Comparison of ENCODE assay signal across 13 cellular contexts in genomic region chr1:242187816-242188215, GRCh38.
DNase-seq lines count a peak whose midpoint lies in the region; ATAC-seq, FAIRE-seq and TF ChIP-seq lines count a peak whose summit lies in the region.
"Had no signal": no experiment of that assay in that cellular context is flagged by ENCODE, and none has a peak within 500 bp of the region (broad histone marks: within the 10 kb centered on the region; RNA-seq: fewer than 3 reads in every experiment).

No MANE protein-coding gene starts in this region.

- no peaks in the 10 kb centered on the region for H3K36me3 ChIP-seq in effector memory CD4-positive, alpha-beta T cell (ENCODE audit: control insufficient read depth, insufficient read depth, low read length)
- H3K36me3 ChIP-seq in pancreas (no peaks in the 10 kb centered on the region), mucosa of descending colon (ENCODE audit: low read depth) (no peaks in the 10 kb centered on the region)
- H3K36me3 ChIP-seq: heart left ventricle had no signal

- H3K36me3 Mint-ChIP-seq in stimulated activated memory B cell treated with anti-CD40 and anti-IgM and Interleukin-4, amounts not matched to agents 10 μg/mL and 1 μg/mL and 100 μg/mL, for 72 hours = no peaks in the 10 kb centered on the region

- H3K9me3 Mint-ChIP-seq in stimulated activated memory B cell treated with anti-CD40 and anti-IgM and Interleukin-4, amounts not matched to agents 10 μg/mL and 1 μg/mL and 100 μg/mL, for 72 hours = no peaks in the 10 kb centered on the region
- H3K9me3 Mint-ChIP-seq: activated CD4-positive, alpha-beta T cell treated with anti-CD3 and anti-CD28 coated beads, Interleukin-2, amount 10 ng/mL, durations not matched to agents 7 days and 5 days; stimulated activated naive CD8-positive, alpha-beta T cell treated with anti-CD3 and anti-CD28 coated beads, Interleukin-15, amount 100 ng/mL, for 72 hours had no signal

- H3K4me1 Mint-ChIP-seq in stimulated activated memory B cell treated with anti-CD40 and anti-IgM and Interleukin-4, amounts not matched to agents 10 μg/mL and 1 μg/mL and 100 μg/mL, for 72 hours = no peaks in the 10 kb centered on the region
- H3K4me1 Mint-ChIP-seq: activated CD4-positive, alpha-beta T cell treated with anti-CD3 and anti-CD28 coated beads, Interleukin-2, amount 10 ng/mL, durations not matched to agents 7 days and 5 days; stimulated activated naive CD8-positive, alpha-beta T cell treated with anti-CD3 and anti-CD28 coated beads, Interleukin-15, amount 100 ng/mL, for 72 hours had no signal

- H3K27me3 ChIP-seq in effector memory CD4-positive, alpha-beta T cell (replicated peaks; ENCODE audit: control insufficient read depth, insufficient read depth, low read length, poor library complexity, severe bottlenecking) = no peaks in the 10 kb centered on the region
- no peaks in the 10 kb centered on the region for H3K27me3 ChIP-seq in pancreas

- no peak overlapping the region for H3K27ac Mint-ChIP-seq in stimulated activated memory B cell treated with anti-CD40 and anti-IgM and Interleukin-4, amounts not matched to agents 10 μg/mL and 1 μg/mL and 100 μg/mL, for 72 hours
- H3K27ac Mint-ChIP-seq: activated CD4-positive, alpha-beta T cell treated with anti-CD3 and anti-CD28 coated beads, Interleukin-2, amount 10 ng/mL, durations not matched to agents 7 days and 5 days; stimulated activated naive CD8-positive, alpha-beta T cell treated with anti-CD3 and anti-CD28 coated beads, Interleukin-15, amount 100 ng/mL, for 72 hours had no signal

- FAIRE-seq in pancreas (lab: Jason Lieb, UNC) = no peak
- FAIRE-seq: endometrium had no signal

- ATAC-seq in GM18873 (IDR thresholded peaks at IDR 0.05; ENCODE audit: low FRiP score, unreplicated experiment) (peak; percentile 90), GM21528 (IDR thresholded peaks at IDR 0.05; ENCODE audit: low FRiP score, unreplicated experiment) (peak; percentile 80), HG03097 (IDR thresholded peaks at IDR 0.05; ENCODE audit: low FRiP score, unreplicated experiment) (peak; percentile 75), pancreas (no peak), mucosa of descending colon (no peak)
- ATAC-seq in stimulated activated memory B cell treated with anti-CD40 and anti-IgM and Interleukin-4, amounts not matched to agents 10 μg/mL and 1 μg/mL and 100 μg/mL, for 72 hours = no peak
- ATAC-seq: heart left ventricle; stimulated activated naive CD8-positive, alpha-beta T cell treated with anti-CD3 and anti-CD28 coated beads, Interleukin-15, amount 100 ng/mL, for 72 hours had no signal

- TF ChIP-seq POLR2A in NB4 (IDR thresholded peaks at IDR 0.05; ENCODE audit: extremely low read depth, insufficient read length) = no peak

- intact Hi-C loops in pancreas (cut with DNase I) = no loop called here
- intact Hi-C loops in mucosa of descending colon (cut with DNase I, micrococcal nuclease) = no loop called here

- WGBS in pancreas, 2 donors = 65 to 68% methylated on average over 5 of the region's 5 CpGs

- H3K27me3 Mint-ChIP-seq in stimulated activated memory B cell treated with anti-CD40 and anti-IgM and Interleukin-4, amounts not matched to agents 10 μg/mL and 1 μg/mL and 100 μg/mL, for 72 hours = peaks cover 6% of the 10 kb centered on the region
- H3K27me3 Mint-ChIP-seq: activated CD4-positive, alpha-beta T cell treated with anti-CD3 and anti-CD28 coated beads, Interleukin-2, amount 10 ng/mL, durations not matched to agents 7 days and 5 days; stimulated activated naive CD8-positive, alpha-beta T cell treated with anti-CD3 and anti-CD28 coated beads, Interleukin-15, amount 100 ng/mL, for 72 hours had no signal

- no peaks in the 10 kb centered on the region for H3K4me1 ChIP-seq in effector memory CD4-positive, alpha-beta T cell (ENCODE audit: control insufficient read depth, insufficient read depth, low read length, poor library complexity, severe bottlenecking)
- no peaks in the 10 kb centered on the region for H3K4me1 ChIP-seq in pancreas
- H3K4me1 ChIP-seq in mucosa of descending colon (ENCODE audit: low read depth) = no peaks in the 10 kb centered on the region
- H3K4me1 ChIP-seq: heart left ventricle had no signal

- no peak overlapping the region for H3K4me3 Mint-ChIP-seq in stimulated activated memory B cell treated with anti-CD40 and anti-IgM and Interleukin-4, amounts not matched to agents 10 μg/mL and 1 μg/mL and 100 μg/mL, for 72 hours
- H3K4me3 Mint-ChIP-seq: activated CD4-positive, alpha-beta T cell treated with anti-CD3 and anti-CD28 coated beads, Interleukin-2, amount 10 ng/mL, durations not matched to agents 7 days and 5 days; stimulated activated naive CD8-positive, alpha-beta T cell treated with anti-CD3 and anti-CD28 coated beads, Interleukin-15, amount 100 ng/mL, for 72 hours had no signal

- H3K4me3 ChIP-seq in NB4 (ENCODE audit: low read depth, low read length) (peak overlapping the region; percentile 41), pancreas (no peak overlapping the region), mucosa of descending colon (no peak overlapping the region)
- H3K4me3 ChIP-seq in effector memory CD4-positive, alpha-beta T cell (ENCODE audit: insufficient read depth, low read depth, low read length, poor library complexity, severe bottlenecking) = no peak overlapping the region
- H3K4me3 ChIP-seq: heart left ventricle had no signal

- H3K27ac ChIP-seq in effector memory CD4-positive, alpha-beta T cell (ENCODE audit: insufficient read depth, low read length, poor library complexity, severe bottlenecking) = no peak overlapping the region
- no peak overlapping the region for H3K27ac ChIP-seq in pancreas
- H3K27ac ChIP-seq: heart left ventricle had no signal

- TF ChIP-seq CTCF in NB4 (IDR thresholded peaks at IDR 0.05; ENCODE audit: low read depth, low read length) = no peak
- no peak for TF ChIP-seq CTCF in pancreas (IDR thresholded peaks at IDR 0.05)
- no peak for TF ChIP-seq CTCF in mucosa of descending colon (IDR thresholded peaks at IDR 0.05)

- H3K9me3 ChIP-seq in effector memory CD4-positive, alpha-beta T cell (ENCODE audit: control insufficient read depth, low read length) = no peaks in the 10 kb centered on the region
- H3K9me3 ChIP-seq in pancreas = no peaks in the 10 kb centered on the region
- peaks cover 18% of the 10 kb centered on the region for H3K9me3 ChIP-seq in mucosa of descending colon
- H3K9me3 ChIP-seq: heart left ventricle had no signal

- DNase-seq in NB4 (ENCODE audit: low read depth) (peak; percentile 91), pancreas (no peak), mucosa of descending colon (no peak)
- DNase-seq in effector memory CD4-positive, alpha-beta T cell = no peak
- DNase-seq: activated CD4-positive, alpha-beta T cell treated with anti-CD3 and anti-CD28 coated beads, Interleukin-2, amount 10 ng/mL, durations not matched to agents 7 days and 5 days; heart left ventricle; retina; stimulated activated naive CD8-positive, alpha-beta T cell treated with anti-CD3 and anti-CD28 coated beads, Interleukin-15, amount 100 ng/mL, for 72 hours had no signal

Comparison
In these comparisons a context has a peak if more than half of its experiments do, and no peak if none do; other contexts are left out.
1. ATAC-seq: peak in GM18873 (single experiment), GM21528 (single experiment) and HG03097 (single experiment); none in pancreas (0 of 4), mucosa of descending colon (single experiment) and stimulated activated memory B cell treated with anti-CD40 and anti-IgM and Interleukin-4, amounts not matched to agents 10 μg/mL and 1 μg/mL and 100 μg/mL, for 72 hours (single experiment).